ENCODE assay signal across 8 cellular contexts in the genomic region with DNA sequence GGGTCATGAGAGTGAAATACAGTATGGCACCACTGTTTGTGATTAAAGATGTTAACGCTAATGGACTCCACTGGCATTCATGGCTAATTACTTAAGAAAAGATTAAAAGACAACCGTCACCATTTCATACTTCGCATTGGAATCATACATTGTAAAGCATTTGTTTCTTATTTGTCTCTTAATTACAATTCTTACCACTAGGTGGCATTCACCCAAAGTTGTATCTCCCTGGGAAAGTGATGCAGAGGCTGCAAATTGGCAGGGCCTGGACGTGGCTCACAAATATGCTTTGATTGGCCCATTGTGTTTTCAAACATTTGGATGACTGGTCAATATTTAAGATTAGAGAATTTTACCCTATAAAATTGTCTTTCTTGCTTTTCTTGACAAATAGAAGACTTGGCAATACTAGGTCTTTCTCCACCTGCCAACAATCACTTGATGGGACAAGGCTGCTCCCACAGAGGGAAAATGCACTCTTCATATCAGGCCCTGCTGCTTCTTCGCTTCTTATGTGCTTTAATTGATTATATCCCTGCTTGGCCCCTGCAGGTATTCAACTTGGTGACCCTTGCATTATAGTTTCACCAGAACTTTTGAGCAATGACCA.
DNase-seq lines count a peak whose midpoint lies in the region; ATAC-seq and TF ChIP-seq lines count a peak whose summit lies in the region.

No MANE protein-coding gene starts in this region.

- no peaks in the 10 kb centered on the region for H3K9me3 Mint-ChIP-seq in HFFc6
- no peaks in the 10 kb centered on the region for H3K9me3 Mint-ChIP-seq in activated CD4-positive, alpha-beta T cell treated with anti-CD3 and anti-CD28 coated beads, Interleukin-2, amount 10 ng/mL, durations not matched to agents 24 days and 14 days

- DNase-seq in stimulated activated CD4-positive, alpha-beta T cell treated with anti-CD3 and anti-CD28 coated beads, Interleukin-15, amount 100 ng/mL, for 24 hours: peak; percentile 7
- DNase-seq in stimulated activated CD4-positive, alpha-beta T cell treated with anti-CD3 and anti-CD28 coated beads, Interleukin-2, amount 100 ng/mL, for 24 hours: no peak
- peak; percentile 51 for DNase-seq in HFFc6
- peak; percentile 53 for DNase-seq in NCI-H2196 (lab: John Stamatoyannopoulos, UW; ENCODE audit: unreplicated experiment)
- peak; percentile 62 for DNase-seq in activated CD4-positive, alpha-beta T cell treated with anti-CD3 and anti-CD28 coated beads, Interleukin-2, amount 10 ng/mL, durations not matched to agents 24 days and 14 days
- peak; percentile 47 for DNase-seq in Right ventricle myocardium superior
- peak; percentile 47 for DNase-seq in renal cortical epithelial cell (ENCODE audit: low read depth)

- peaks cover 2% of the 10 kb centered on the region; the same call in 1 of the 2 replicates for H3K27me3 Mint-ChIP-seq in HFFc6 (ENCODE audit: insufficient read depth)
- peaks cover 39% of the 10 kb centered on the region for H3K27me3 Mint-ChIP-seq in activated CD4-positive, alpha-beta T cell treated with anti-CD3 and anti-CD28 coated beads, Interleukin-2, amount 10 ng/mL, durations not matched to agents 24 days and 14 days

- H3K4me1 Mint-ChIP-seq in HFFc6 (ENCODE audit: low read depth): no peaks in the 10 kb centered on the region
- H3K4me1 Mint-ChIP-seq in activated CD4-positive, alpha-beta T cell treated with anti-CD3 and anti-CD28 coated beads, Interleukin-2, amount 10 ng/mL, durations not matched to agents 24 days and 14 days: no peaks in the 10 kb centered on the region

- H3K27ac Mint-ChIP-seq in HFFc6: no peak overlapping the region
- H3K27ac Mint-ChIP-seq in activated CD4-positive, alpha-beta T cell treated with anti-CD3 and anti-CD28 coated beads, Interleukin-2, amount 10 ng/mL, durations not matched to agents 24 days and 14 days: no peak overlapping the region

- intact Hi-C loops in activated CD4-positive, alpha-beta T cell treated with anti-CD3 and anti-CD28 coated beads, Interleukin-2, amount 10 ng/mL, durations not matched to agents 24 days and 14 days (cut with micrococcal nuclease): loop anchor here (5.0 kb wide), 1 partner anchor 211 kb away; no protein-coding TSS in a partner anchor
- intact Hi-C loops in Right ventricle myocardium superior (cut with DNase I): loop anchor here (5.0 to 10.0 kb wide), 2 partner anchors 189 to 209 kb away; partner anchors contain the start of gene SFRP4

- H3K4me3 Mint-ChIP-seq in HFFc6: no peak overlapping the region
- H3K4me3 Mint-ChIP-seq in activated CD4-positive, alpha-beta T cell treated with anti-CD3 and anti-CD28 coated beads, Interleukin-2, amount 10 ng/mL, durations not matched to agents 24 days and 14 days: no peak overlapping the region

- peak; percentile 82 for ATAC-seq in Right ventricle myocardium superior (ENCODE audit: poor library complexity)
- ATAC-seq in GM21360 (IDR thresholded peaks at IDR 0.05; ENCODE audit: unreplicated experiment): no peak

- no peaks in the 10 kb centered on the region for H3K36me3 Mint-ChIP-seq in HFFc6 (ENCODE audit: low read depth)
- H3K36me3 Mint-ChIP-seq in activated CD4-positive, alpha-beta T cell treated with anti-CD3 and anti-CD28 coated beads, Interleukin-2, amount 10 ng/mL, durations not matched to agents 24 days and 14 days (ENCODE audit: low read depth): no peaks in the 10 kb centered on the region

- TF ChIP-seq CTCF in HFFc6 (IDR thresholded peaks at IDR 0.05): peak; percentile 90

Comparison
In these comparisons a context has a peak if more than half of its experiments do, and no peak if none do; other contexts are left out.
1. DNase-seq: peak in stimulated activated CD4-positive, alpha-beta T cell treated with anti-CD3 and anti-CD28 coated beads, Interleukin-15, amount 100 ng/mL, for 24 hours (single experiment), HFFc6 (single experiment), NCI-H2196 (single experiment), activated CD4-positive, alpha-beta T cell treated with anti-CD3 and anti-CD28 coated beads, Interleukin-2, amount 10 ng/mL, durations not matched to agents 24 days and 14 days (single experiment), Right ventricle myocardium superior (single experiment) and renal cortical epithelial cell (single experiment); none in stimulated activated CD4-positive, alpha-beta T cell treated with anti-CD3 and anti-CD28 coated beads, Interleukin-2, amount 100 ng/mL, for 24 hours (0 of 2).